22 cellular contexts compared by ENCODE assay signal in genomic region chr2:130185436-130185835, GRCh38. TPM values are rescaled to one million over a fixed set of nuclear protein-coding genes. Genes with fewer than 3 reads are reported as not detected.
"Had no signal": no experiment of that assay in that cellular context is flagged by ENCODE, and none has a peak within 500 bp of the region (broad histone marks: within the 10 kb centered on the region; RNA-seq: fewer than 3 reads in every experiment).

No MANE protein-coding gene starts in this region.

- H3K27me3 Mint-ChIP-seq: effector memory CD8-positive, alpha-beta T cell had no signal

- H3K36me3 Mint-ChIP-seq: immature natural killer cell had no signal

- H3K4me3 Mint-ChIP-seq: activated CD8-positive, alpha-beta T cell treated with anti-CD3 and anti-CD28 coated beads, Interleukin-2, amount 10 ng/mL, durations not matched to agents 7 days and 5 days; activated T-helper 1 cell treated with anti-CD3 and anti-CD28 coated beads, Interleukin-12 subunit alpha, Interleukin-12 subunit beta, Interleukin-2, Interleukin-4 antibody, amounts not matched to agents 30 ng/mL and 10 ng/mL and 1 ng/mL, durations not matched to agents 14 hours and 24 hours and 36 hours; effector memory CD8-positive, alpha-beta T cell; mesothelial cell of epicardium had no signal

- H3K27ac Mint-ChIP-seq: activated T-helper 1 cell treated with anti-CD3 and anti-CD28 coated beads, Interleukin-12 subunit alpha, Interleukin-12 subunit beta, Interleukin-2, Interleukin-4 antibody, amounts not matched to agents 30 ng/mL and 10 ng/mL and 1 ng/mL, durations not matched to agents 14 hours and 24 hours and 36 hours; mesothelial cell of epicardium had no signal

- ATAC-seq: activated CD8-positive, alpha-beta T cell treated with anti-CD3 and anti-CD28 coated beads, Interleukin-2, amount 10 ng/mL, durations not matched to agents 7 days and 5 days; effector memory CD8-positive, alpha-beta T cell; foreskin keratinocyte had no signal

- H3K9me3 Mint-ChIP-seq: activated T-helper 1 cell treated with anti-CD3 and anti-CD28 coated beads, Interleukin-12 subunit alpha, Interleukin-12 subunit beta, Interleukin-2, Interleukin-4 antibody, amounts not matched to agents 30 ng/mL and 10 ng/mL and 1 ng/mL, durations not matched to agents 14 hours and 24 hours and 36 hours; effector memory CD8-positive, alpha-beta T cell; immature natural killer cell; mesothelial cell of epicardium had no signal

- DNase-seq: activated CD4-positive, CD25-positive, alpha-beta regulatory T cell treated with anti-CD3 and anti-CD28 coated beads, Interleukin-2, amount 50 U/mL, for 72 hours; activated CD8-positive, alpha-beta memory T cell treated with anti-CD3 and anti-CD28 coated beads, Interleukin-2, amount 50 U/mL, for 4 hours; activated CD8-positive, alpha-beta T cell treated with anti-CD3 and anti-CD28 coated beads, Interleukin-2, amount 10 ng/mL, durations not matched to agents 7 days and 5 days; activated naive CD4-positive, alpha-beta T cell; dermis blood vessel endothelial cell; effector memory CD8-positive, alpha-beta T cell; foreskin keratinocyte; head of caudate nucleus; immature natural killer cell; sigmoid colon; stimulated activated CD4-positive, alpha-beta T cell treated with anti-CD3 and anti-CD28 coated beads, Interleukin-2, amount 100 ng/mL, for 24 hours; stimulated activated naive CD4-positive, alpha-beta T cell treated with Interleukin-2 at 50 U/mL for 16 hours; T1000; trophoblast cell had no signal

RNA-seq across cellular contexts. Expression of gene TUBA3E, which starts 12.8 kb away (rescaled TPM):
- total RNA-seq: activated CD8-positive, alpha-beta T cell treated with anti-CD3 and anti-CD28 coated beads, Interleukin-2, amount 10 ng/mL, durations not matched to agents 7 days and 5 days; activated T-helper 1 cell treated with anti-CD3 and anti-CD28 coated beads, Interleukin-12 subunit alpha, Interleukin-12 subunit beta, Interleukin-2, Interleukin-4 antibody, amounts not matched to agents 30 ng/mL and 10 ng/mL and 1 ng/mL, durations not matched to agents 14 hours and 24 hours and 36 hours; astrocyte; bronchial epithelial cell; cerebellum; dermis blood vessel endothelial cell; foreskin keratinocyte; lower leg skin; mesothelial cell of epicardium; sigmoid colon; SJSA1; suprapubic skin had no signal

RNA-seq across cellular contexts. Expression of gene POTEF, which starts 56.4 kb away (rescaled TPM):
- total RNA-seq: activated CD8-positive, alpha-beta T cell treated with anti-CD3 and anti-CD28 coated beads, Interleukin-2, amount 10 ng/mL, durations not matched to agents 7 days and 5 days; activated T-helper 1 cell treated with anti-CD3 and anti-CD28 coated beads, Interleukin-12 subunit alpha, Interleukin-12 subunit beta, Interleukin-2, Interleukin-4 antibody, amounts not matched to agents 30 ng/mL and 10 ng/mL and 1 ng/mL, durations not matched to agents 14 hours and 24 hours and 36 hours; bronchial epithelial cell; foreskin keratinocyte; lower leg skin; sigmoid colon; SJSA1; suprapubic skin had no signal
